In the genomic region with DNA sequence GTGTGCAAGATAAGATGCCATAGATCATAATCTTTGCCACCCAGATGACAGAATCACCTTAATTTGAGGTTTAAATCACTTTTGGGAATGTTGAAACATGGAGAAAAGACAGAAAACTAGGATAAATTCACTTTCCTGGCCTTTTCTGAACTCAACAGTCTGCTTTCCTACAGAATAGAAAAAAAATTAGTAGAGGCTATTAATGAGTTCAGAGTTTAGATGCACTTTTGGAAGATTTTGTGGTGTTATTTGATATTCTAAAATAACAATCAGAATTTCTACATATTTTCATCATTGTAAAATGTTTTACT, we compare ENCODE assay signal across 27 cellular contexts.
A peak's percentile ranks its signal among the peaks of the same experiment; 100 is the strongest.
DNase-seq lines count a peak whose midpoint lies in the region; ATAC-seq and TF ChIP-seq lines count a peak whose summit lies in the region.
"Had no signal": no experiment of that assay in that cellular context is flagged by ENCODE, and none has a peak within 500 bp of the region (broad histone marks: within the 10 kb centered on the region; RNA-seq: fewer than 3 reads in every experiment).

No MANE protein-coding gene starts in this region.

- TF ChIP-seq EP300 in SK-N-SH (IDR thresholded peaks at IDR 0.05; ENCODE audit: borderline replicate concordance in 1 of 2, low read depth in 1 of 2, low read length in 1 of 2), result no peak

- H3K9ac ChIP-seq in SK-N-SH (no peak overlapping the region), endodermal cell (ENCODE audit: extremely low read depth, low read length, poor library complexity, severe bottlenecking) (no peak overlapping the region)

- H3K27ac ChIP-seq in SK-N-SH (ENCODE audit: low read depth in 2 of 2, low read length in 1 of 2) (no peak overlapping the region), KOPT-K1 (ENCODE audit: low read depth, low read length, poor library complexity, severe bottlenecking) (peak overlapping the region; percentile 89), spleen (peak overlapping the region in 7 of 8 donors; percentile 6 to 81 (median 78)), endodermal cell (ENCODE audit: low read depth, low read length) (no peak overlapping the region)
- H3K27ac ChIP-seq: 22Rv1, colonic mucosa, esophagus squamous epithelium, left lung had no signal

- H3K36me3 ChIP-seq in SK-N-SH (replicated peaks in 1 of 2; ENCODE audit: control insufficient read depth in 1 of 2, insufficient read depth in 2 of 2, low read length in 1 of 2) (peaks cover 0 to 24% of the 10 kb centered on the region in 2 experiments), KOPT-K1 (ENCODE audit: insufficient read depth, low read length) (0 out of 2 replicates have a peak, but pooled peaks cover 3% of the 10 kb centered on the region), spleen (no peaks in the 10 kb centered on the region), endodermal cell (ENCODE audit: control insufficient read depth, insufficient read depth, low read length) (no peaks in the 10 kb centered on the region)
- H3K36me3 ChIP-seq: colonic mucosa, esophagus squamous epithelium, left lung, transverse colon had no signal

- H3K4me2 ChIP-seq in SK-N-SH, result no peak overlapping the region

- no peak for TF ChIP-seq RAD21 in SK-N-SH (IDR thresholded peaks at IDR 0.05; ENCODE audit: low read length)

- ATAC-seq in SK-N-SH treated with all-trans-retinoic acid at 6 μM for 48 hours, result no peak
- ATAC-seq: right cardiac atrium, WTC11 had no signal

- peaks cover 10% of the 10 kb centered on the region; the same call in 1 of the 2 replicates for H4K20me1 ChIP-seq in SK-N-SH (ENCODE audit: insufficient read depth)

- H2AFZ ChIP-seq in SK-N-SH (ENCODE audit: low read depth), result no peak overlapping the region

- no peaks in the 10 kb centered on the region for H3K9me3 Mint-ChIP-seq in activated naive CD8-positive, alpha-beta T cell (ENCODE audit: low read depth)
- no peaks in the 10 kb centered on the region for H3K9me3 Mint-ChIP-seq in endodermal cell
- H3K9me3 Mint-ChIP-seq: activated CD4-positive, alpha-beta memory T cell treated with anti-CD3 and anti-CD28 coated beads, Interleukin-2, amount 10 ng/mL, durations not matched to agents 7 days and 5 days; nephron progenitor cell had no signal

- H3K9me3 ChIP-seq in SK-N-SH (no peaks in the 10 kb centered on the region), KOPT-K1 (ENCODE audit: insufficient read depth, low read length, poor library complexity, severe bottlenecking) (peaks cover 15% of the 10 kb centered on the region), spleen (no peaks in the 10 kb centered on the region), endodermal cell (ENCODE audit: control insufficient read depth, low read length) (no peaks in the 10 kb centered on the region)
- H3K9me3 ChIP-seq: colonic mucosa, esophagus squamous epithelium, left lung, transverse colon had no signal

- H3K4me3 ChIP-seq in SK-N-SH (ENCODE audit: low read depth in 2 of 2, low read length in 1 of 2) (no peak overlapping the region), spleen (no peak overlapping the region), endodermal cell (ENCODE audit: low read length) (no peak overlapping the region)
- H3K4me3 ChIP-seq: colonic mucosa, esophagus squamous epithelium, left lung, transverse colon had no signal

- H3K4me3 Mint-ChIP-seq in activated naive CD8-positive, alpha-beta T cell, result peak overlapping the region; percentile 40
- H3K4me3 Mint-ChIP-seq in endodermal cell, result no peak overlapping the region
- H3K4me3 Mint-ChIP-seq: nephron progenitor cell, WTC11 had no signal

- H3K4me1 ChIP-seq in SK-N-SH (ENCODE audit: control insufficient read depth in 1 of 2, insufficient read depth in 2 of 2, low read depth in 1 of 2, low read length in 1 of 2) (peaks cover 3 to 27% of the 10 kb centered on the region in 2 experiments; a peak in 3 of 4 replicates), spleen (peaks cover 21 to 82% (median 35%) of the 10 kb centered on the region in 6 donors), endodermal cell (ENCODE audit: control insufficient read depth, insufficient read depth, low read length) (peaks cover 3% of the 10 kb centered on the region)
- H3K4me1 ChIP-seq: colonic mucosa had no signal

- TF ChIP-seq CTCF in SK-N-SH (IDR thresholded peaks at IDR 0.05) (no peak), spleen (IDR thresholded peaks at IDR 0.05 in 8 of 11, conservative IDR thresholded peaks at IDR 0.05 in 3 of 11) (no peak), endodermal cell (conservative IDR thresholded peaks at IDR 0.05) (no peak)

- H3K9me2 ChIP-seq in SK-N-SH, result 0 out of 2 replicates have a peak, but pooled peaks cover 4% of the 10 kb centered on the region

- CTCF ChIA-PET in SK-N-SH (lab: Yijun Ruan, JAX), result no interaction called here

- H3K79me2 ChIP-seq in SK-N-SH (ENCODE audit: insufficient read depth), result peaks cover 19% of the 10 kb centered on the region

- H3K36me3 Mint-ChIP-seq in activated naive CD8-positive, alpha-beta T cell, result peaks cover 10% of the 10 kb centered on the region
- H3K36me3 Mint-ChIP-seq in endodermal cell (ENCODE audit: low read depth), result peaks cover 14% of the 10 kb centered on the region
- H3K36me3 Mint-ChIP-seq: WTC11 had no signal

- peak overlapping the region; percentile 82 for H3K27ac Mint-ChIP-seq in activated naive CD8-positive, alpha-beta T cell
- H3K27ac Mint-ChIP-seq in endodermal cell, result no peak overlapping the region

- no peak for TF ChIP-seq POLR2A in spleen (IDR thresholded peaks at IDR 0.05)

- peaks cover 54% of the 10 kb centered on the region for H3K4me1 Mint-ChIP-seq in activated naive CD8-positive, alpha-beta T cell (ENCODE audit: low read depth)
- peaks cover 13% of the 10 kb centered on the region for H3K4me1 Mint-ChIP-seq in endodermal cell
- H3K4me1 Mint-ChIP-seq: nephron progenitor cell had no signal

- intact Hi-C loops in spleen (cut with DNase I; ENCODE audit: low total_unique reads), result no loop called here

- H3F3A ChIP-seq in SK-N-SH (replicated peaks; ENCODE audit: insufficient read depth), result peaks cover 4% of the 10 kb centered on the region

- no peaks in the 10 kb centered on the region for H3K27me3 Mint-ChIP-seq in activated naive CD8-positive, alpha-beta T cell
- no peaks in the 10 kb centered on the region for H3K27me3 Mint-ChIP-seq in endodermal cell (ENCODE audit: insufficient read depth)

- H3K27me3 ChIP-seq in SK-N-SH (ENCODE audit: insufficient read depth) (no peaks in the 10 kb centered on the region), spleen (replicated peaks in 1 of 7) (no peaks in the 10 kb centered on the region), endodermal cell (ENCODE audit: control insufficient read depth, insufficient read depth, low read length, poor library complexity, severe bottlenecking) (no peaks in the 10 kb centered on the region)
- H3K27me3 ChIP-seq: colonic mucosa, esophagus squamous epithelium, left lung, transverse colon had no signal

- POLR2A ChIA-PET in SK-N-SH (lab: Yijun Ruan, JAX), result no interaction called here

- DNase-seq in SK-N-SH, result no peak
- no peak for DNase-seq in spleen
- DNase-seq in NCI-H2029 treated with DMSO at 0.1 percent for 48 hours (lab: John Stamatoyannopoulos, UW), result no peak
- DNase-seq in endodermal cell, result no peak
- no peak for DNase-seq in stimulated activated CD4-positive, alpha-beta T cell treated with anti-CD3 and anti-CD28 coated beads, Interleukin-1b, Interleukin-23, amount 100 ng/mL, for 48 hours
- DNase-seq: activated T-cell treated with anti-CD3 and anti-CD28 coated beads for 4 hours; amygdala; colonic mucosa; esophagus squamous epithelium; hippocampal formation; left lung; midbrain; NCI-H1092 treated with DMSO at 0.1 percent for 48 hours; NCI-H1930; NCI-H2227 treated with DMSO at 0.1 percent for 48 hours; NCI-H69; nephron progenitor cell; right cardiac atrium; stimulated activated CD4-positive, alpha-beta T cell treated with anti-CD3 and anti-CD28 coated beads, Interleukin-4, amount 100 ng/mL, for 4 hours; T-helper 9 cell; transverse colon had no signal

TF ChIP-seq in SK-N-SH, 30 proteins besides CTCF, POLR2A, EP300 and RAD21:
- 0 out of 2 replicates have a peak, but pooled peaks have one; percentile 18 for TF ChIP-seq GATA2 (CRISPR knock-in tag; IDR thresholded peaks at IDR 0.05)
- no peak for TF ChIP-seq TCF12 (IDR thresholded peaks at IDR 0.05)
TF ChIP-seq in SK-N-SH: peak in this region for 1.

TF ChIP-seq in SK-N-SH treated with all-trans-retinoic acid at 6 μM for 48 hours, 23 proteins besides CTCF, POLR2A, EP300 and RAD21:
- TF ChIP-seq ARNTL (CRISPR knock-in tag; IDR thresholded peaks at IDR 0.05; ENCODE audit: borderline replicate concordance, low read depth) (no peak), ZNF565 (CRISPR knock-in tag; conservative IDR thresholded peaks at IDR 0.05; ENCODE audit: low read depth) (no peak)

Comparison
In these comparisons a context has a peak if more than half of its experiments do, and no peak if none do; other contexts are left out.
1. H3K27ac ChIP-seq: peak in KOPT-K1 (single experiment) and spleen (7 of 8); none in SK-N-SH (0 of 2) and endodermal cell (single experiment).